In the genomic region with DNA sequence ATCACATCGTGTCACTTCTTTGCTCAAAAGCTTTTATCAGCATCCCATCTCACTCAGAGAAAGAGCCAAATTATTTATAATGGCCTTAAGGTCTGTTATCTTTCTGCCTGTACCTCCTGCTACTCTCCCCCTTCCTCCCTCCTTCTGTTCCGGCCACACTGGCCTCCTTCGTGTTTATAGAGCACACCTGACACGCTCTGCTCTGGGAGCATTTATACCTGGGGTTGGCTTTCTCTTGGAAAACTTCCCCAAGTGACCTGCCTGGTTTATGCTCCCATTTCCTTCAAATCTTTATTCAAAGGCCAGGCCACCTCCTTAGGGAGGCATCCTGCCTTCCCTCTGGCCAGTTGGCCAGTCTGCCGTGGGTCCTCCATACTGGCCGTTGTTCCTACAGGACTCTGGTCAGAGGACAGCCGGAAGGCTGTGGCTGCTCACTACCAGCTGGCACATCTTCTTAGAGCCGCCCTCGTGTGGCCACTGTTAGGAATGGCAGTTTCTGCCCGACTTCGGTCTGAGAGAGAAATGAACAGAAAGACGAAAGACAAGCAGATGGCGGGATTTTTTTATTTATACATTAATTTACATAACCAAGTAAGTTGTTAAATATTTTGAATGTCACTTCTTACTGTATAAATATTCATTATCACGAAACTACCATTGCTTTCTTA, we compare ENCODE assay signal across 8 cellular contexts.
DNase-seq lines count a peak whose midpoint lies in the region; ATAC-seq and TF ChIP-seq lines count a peak whose summit lies in the region.

No MANE protein-coding gene starts in this region.

- ATAC-seq in GM21723 (IDR thresholded peaks at IDR 0.05; ENCODE audit: unreplicated experiment) (peak; percentile 96), heart left ventricle (peak in 3 of 4 donors; percentile 53 to 81 (median 80)), psoas muscle (peak; percentile 71 to 75 (median 72))
- ATAC-seq in activated naive CD4-positive, alpha-beta T cell treated with anti-CD3 and anti-CD28 coated beads, Interleukin-2, amount 50 U/mL, for 72 hours = peak; percentile 54 to 68

- H3K36me3 ChIP-seq in heart left ventricle (no peaks in the 10 kb centered on the region), psoas muscle (ENCODE audit: insufficient read depth in 1 of 2, low read depth in 1 of 2) (no peaks in the 10 kb centered on the region)

- H3K9me3 ChIP-seq in heart left ventricle (no peaks in the 10 kb centered on the region), psoas muscle (peaks cover 3% of the 10 kb centered on the region)

- peaks cover 0 to 4% of the 10 kb centered on the region in 2 donors for H3K36me3 Mint-ChIP-seq in activated naive CD4-positive, alpha-beta T cell treated with anti-CD3 and anti-CD28 coated beads, Interleukin-2, amount 50 U/mL, for 72 hours

- 26 to 37% (median 34%) methylated on average over 14 of the region's 14 CpGs for WGBS in heart left ventricle, 4 donors
- 26 to 36% (median 29%) methylated on average over 14 of the region's 14 CpGs for WGBS in psoas muscle, 3 donors

- H3K4me1 ChIP-seq in heart left ventricle (peaks cover 0 to 4% (median 0%) of the 10 kb centered on the region in 12 donors), psoas muscle (no peaks in the 10 kb centered on the region)

- in situ Hi-C loops in G401 (cut with HindIII; ENCODE audit: low sequenced_read_pairs) (no loop called here), KBM-7 (cut with MboI; ENCODE audit: low pct_unique_long_range_greater_than_20kb, low sequenced_read_pairs) (no loop called here)

- peaks cover 0 to 8% (median 0%) of the 10 kb centered on the region in 9 donors for H3K27me3 ChIP-seq in heart left ventricle
- peaks cover 0 to 13% (median 0%) of the 10 kb centered on the region in 3 donors for H3K27me3 ChIP-seq in psoas muscle (ENCODE audit: insufficient read depth in 3 of 3, low read length in 2 of 3)

- H3K27ac Mint-ChIP-seq in activated naive CD4-positive, alpha-beta T cell treated with anti-CD3 and anti-CD28 coated beads, Interleukin-2, amount 50 U/mL, for 72 hours = peak overlapping the region in 1 of 2 donors; percentile 55

- H3K4me3 ChIP-seq in heart left ventricle (no peak overlapping the region), psoas muscle (no peak overlapping the region)

- DNase-seq in G401 (ENCODE audit: low spot score) (peak; percentile 68), KBM-7 (peak; percentile 80), SKM-1 treated with dmso at 0.1 percent for 144 hours (lab: John Stamatoyannopoulos, UW; ENCODE audit: unreplicated experiment) (peak; percentile 1), heart left ventricle (peak; percentile 37 to 67 (median 56)), psoas muscle (peak; percentile 58 to 72), 8988T (no peak)
- peak; percentile 42 to 51 for DNase-seq in activated naive CD4-positive, alpha-beta T cell treated with anti-CD3 and anti-CD28 coated beads, Interleukin-2, amount 50 U/mL, for 72 hours (ENCODE audit: low spot score in 2 of 2)

- no peak for TF ChIP-seq POLR2A in heart left ventricle (IDR thresholded peaks at IDR 0.05)

- H3K27ac ChIP-seq in heart left ventricle (no peak overlapping the region), psoas muscle (no peak overlapping the region)

- TF ChIP-seq CTCF in heart left ventricle (IDR thresholded peaks at IDR 0.05) (peak; percentile 48 to 84 (median 66)), psoas muscle (IDR thresholded peaks at IDR 0.05) (peak; percentile 78)

- H3K9me3 Mint-ChIP-seq in activated naive CD4-positive, alpha-beta T cell treated with anti-CD3 and anti-CD28 coated beads, Interleukin-2, amount 50 U/mL, for 72 hours = no peaks in the 10 kb centered on the region

- intact Hi-C loops in heart left ventricle (cut with DNase I) = loop anchor here in 7 of 10 donors (5.0 to 10.0 kb wide), 3 partner anchors 55 to 208 kb away; no protein-coding TSS in a partner anchor
- intact Hi-C loops in psoas muscle (cut with DNase I) = loop anchor here (2.0 to 10.0 kb wide), 2 partner anchors 208 kb away; no protein-coding TSS in a partner anchor
